ENCODE assay signal across 8 cellular contexts in the genomic region with DNA sequence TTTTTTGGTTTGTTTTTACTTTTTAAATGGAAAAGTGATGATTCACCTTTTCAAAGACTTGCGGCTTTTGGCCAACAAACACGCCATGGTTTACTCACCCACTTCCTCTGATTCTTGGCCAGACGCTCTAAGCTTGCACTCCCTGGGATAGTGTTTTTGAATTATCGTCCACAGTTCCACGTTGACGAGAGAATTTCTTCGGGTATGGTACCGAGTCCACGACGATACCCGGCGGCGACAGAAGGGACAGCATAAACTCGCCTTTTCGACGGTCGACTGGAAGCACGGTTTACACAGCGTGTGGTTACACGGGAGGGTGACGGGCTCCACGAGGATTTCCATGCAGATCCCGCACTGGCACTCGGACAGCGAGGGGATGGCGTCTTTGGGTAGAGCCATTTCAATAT. TPM values are rescaled to one million over a fixed set of nuclear protein-coding genes. Genes with fewer than 3 reads are reported as not detected.
DNase-seq lines count a peak whose midpoint lies in the region; ATAC-seq and TF ChIP-seq lines count a peak whose summit lies in the region.

No MANE protein-coding gene starts in this region.

- TF ChIP-seq CTCF in foreskin fibroblast (IDR thresholded peaks at IDR 0.05; ENCODE audit: low read depth, low read length) (no peak), neural crest cell (conservative IDR thresholded peaks at IDR 0.05) (no peak)

- H3K27ac Mint-ChIP-seq in neural crest cell (ENCODE audit: unreplicated experiment), result peak overlapping the region; percentile 99

- peak overlapping the region; percentile 99 for H3K4me3 Mint-ChIP-seq in neural crest cell

- H3K9me3 Mint-ChIP-seq in neural crest cell, result peaks cover 5% of the 10 kb centered on the region

- ATAC-seq in HG03354 (IDR thresholded peaks at IDR 0.05; ENCODE audit: poor library complexity, severe bottlenecking, unreplicated experiment), result peak; percentile 20

- H3K4me1 Mint-ChIP-seq in neural crest cell, result peaks cover 30% of the 10 kb centered on the region

- peak; percentile 75 for DNase-seq in SIG-M5 treated with dmso at 0.1 percent for 504 hours (lab: John Stamatoyannopoulos, UW; ENCODE audit: unreplicated experiment)
- DNase-seq in SIG-M5 (lab: John Stamatoyannopoulos, UW), result no peak
- peak; percentile 92 for DNase-seq in RPMI7951 (ENCODE audit: low read depth)
- peak; percentile 85 for DNase-seq in activated effector memory CD4-positive, alpha-beta T cell treated with anti-CD3 and anti-CD28 coated beads, Interleukin-2, amount 50 U/mL, for 16 hours
- peak; percentile 83 to 92 for DNase-seq in foreskin fibroblast
- DNase-seq in neural crest cell (ENCODE audit: low read depth, low spot score), result peak; percentile 25
- DNase-seq in superior temporal gyrus (ENCODE audit: extremely low spot score), result peak; percentile 56

- H3K36me3 Mint-ChIP-seq in neural crest cell (ENCODE audit: low read depth), result peaks cover 13% of the 10 kb centered on the region

- H3K27me3 Mint-ChIP-seq in neural crest cell (ENCODE audit: low read depth), result peaks cover 2% of the 10 kb centered on the region

- H3K4me3 ChIP-seq in foreskin fibroblast (ENCODE audit: low read depth in 1 of 2, low read length in 2 of 2), result peak overlapping the region; percentile 98 to 99

RNA-seq across cellular contexts. Expression of gene RNF168, which starts 0.8 kb away (rescaled TPM):
- 19.9 and 20.1 TPM in 2 replicates for total RNA-seq in RPMI7951 (2014; rRNA removed; shearing (Covaris generic))
- total RNA-seq in neural crest cell, result 40.7 and 44.6 TPM in 2 replicates

RNA-seq across cellular contexts. Expression of gene SMCO1, which starts 12.4 kb away (rescaled TPM):
- not detected in 2 replicates for total RNA-seq in RPMI7951 (2014; rRNA removed; shearing (Covaris generic))
- total RNA-seq in neural crest cell, result not detected in 2 replicates
